22 cellular contexts compared by ENCODE assay signal in the genomic region with DNA sequence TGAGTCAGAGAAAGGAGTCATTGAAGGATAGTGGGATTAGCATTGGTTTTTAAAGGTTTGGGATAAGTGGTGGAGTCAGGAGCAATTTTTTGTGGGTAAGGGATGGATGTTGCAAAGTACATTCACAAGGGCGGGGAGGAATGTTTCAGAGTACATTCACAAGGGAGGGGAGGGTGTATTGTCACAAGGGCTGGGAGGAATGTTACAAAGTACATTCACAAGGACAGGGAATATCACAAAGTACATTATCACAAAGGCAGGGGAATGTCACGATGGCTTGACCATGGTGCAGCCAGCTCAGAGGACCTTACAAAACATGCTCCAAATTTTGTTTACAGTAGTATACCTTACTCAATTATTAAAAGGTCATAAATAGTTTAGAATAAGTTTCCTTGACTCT. TPM values are rescaled to one million over a fixed set of nuclear protein-coding genes. Genes with fewer than 3 reads are reported as not detected.
DNase-seq lines count a peak whose midpoint lies in the region; ATAC-seq, FAIRE-seq and TF ChIP-seq lines count a peak whose summit lies in the region.
"Had no signal": no experiment of that assay in that cellular context is flagged by ENCODE, and none has a peak within 500 bp of the region (broad histone marks: within the 10 kb centered on the region; RNA-seq: fewer than 3 reads in every experiment).

No MANE protein-coding gene starts in this region.

- no peaks in the 10 kb centered on the region for H3K9me1 ChIP-seq in endothelial cell of umbilical vein (replicated peaks; ENCODE audit: control insufficient read depth, extremely low read depth, insufficient read depth, low read length)

- H3K27ac Mint-ChIP-seq in naive thymus-derived CD8-positive, alpha-beta T cell: peak overlapping the region in 8 of 10 donors; percentile 3 to 88 (median 34)
- H3K27ac Mint-ChIP-seq in mesothelial cell of epicardium: no peak overlapping the region
- H3K27ac Mint-ChIP-seq: CD14-positive monocyte had no signal

- intact Hi-C loops in endothelial cell of umbilical vein (cut with micrococcal nuclease): no loop called here

- peak overlapping the region in 1 of 10 donors; percentile 38 for H3K4me3 Mint-ChIP-seq in naive thymus-derived CD8-positive, alpha-beta T cell
- H3K4me3 Mint-ChIP-seq in mesothelial cell of epicardium: no peak overlapping the region
- H3K4me3 Mint-ChIP-seq: CD14-positive monocyte had no signal

- in situ Hi-C loops in GM23248 (cut with MboI): no loop called here

- ATAC-seq in naive thymus-derived CD8-positive, alpha-beta T cell: no peak
- ATAC-seq: left colon had no signal

- H3K36me3 ChIP-seq in GM23248 (ENCODE audit: low read depth) (peaks cover 8% of the 10 kb centered on the region), NT2/D1 (ENCODE audit: insufficient read depth, insufficient read length, low read length) (peaks cover 29% of the 10 kb centered on the region), endothelial cell of umbilical vein (ENCODE audit: control insufficient read depth in 2 of 2, extremely low read depth in 1 of 2, insufficient read depth in 2 of 2, low read length in 2 of 2) (peaks cover 0 to 3% of the 10 kb centered on the region in 2 experiments), SJCRH30 (peaks cover 12% of the 10 kb centered on the region)

- H3K4me1 ChIP-seq in GM23248 (ENCODE audit: insufficient read depth) (peaks cover 11% of the 10 kb centered on the region), NT2/D1 (ENCODE audit: insufficient read depth, insufficient read length) (no peaks in the 10 kb centered on the region), endothelial cell of umbilical vein (ENCODE audit: control insufficient read depth, extremely low read depth, insufficient read depth, low read length) (no peaks in the 10 kb centered on the region), SJCRH30 (peaks cover 7% of the 10 kb centered on the region)

- H3K79me2 ChIP-seq in GM23248 (ENCODE audit: insufficient read depth): peaks cover 100% of the 10 kb centered on the region
- H3K79me2 ChIP-seq in endothelial cell of umbilical vein (ENCODE audit: control insufficient read depth, insufficient read depth, low read length): peaks cover 25% of the 10 kb centered on the region

- CTCF ChIA-PET in endothelial cell of umbilical vein (lab: Charles Lee): no interaction called here

- peaks cover 0 to 1% (median 0%) of the 10 kb centered on the region in 9 donors for H3K9me3 Mint-ChIP-seq in naive thymus-derived CD8-positive, alpha-beta T cell
- no peaks in the 10 kb centered on the region for H3K9me3 Mint-ChIP-seq in mesothelial cell of epicardium

- H3K27ac ChIP-seq in GM23248: no peak overlapping the region
- no peak overlapping the region for H3K27ac ChIP-seq in endothelial cell of umbilical vein (ENCODE audit: insufficient read depth, low read depth, low read length)
- H3K27ac ChIP-seq in SJCRH30: no peak overlapping the region

- TF ChIP-seq CTCF in endothelial cell of umbilical vein (IDR thresholded peaks at IDR 0.05; ENCODE audit: extremely low read depth in 1 of 2, insufficient read depth in 1 of 2, low read depth in 1 of 2, low read length in 2 of 2): no peak
- TF ChIP-seq CTCF in mesothelial cell of epicardium (IDR thresholded peaks at IDR 0.05; ENCODE audit: unreplicated experiment): no peak

- H3K4me1 Mint-ChIP-seq in naive thymus-derived CD8-positive, alpha-beta T cell: peaks cover 28 to 70% (median 65%) of the 10 kb centered on the region in 4 donors
- peaks cover 3% of the 10 kb centered on the region for H3K4me1 Mint-ChIP-seq in mesothelial cell of epicardium
- H3K4me1 Mint-ChIP-seq: CD14-positive monocyte had no signal

- 0 out of 2 replicates have a peak, but pooled peaks cover 4% of the 10 kb centered on the region for H3F3A ChIP-seq in GM23248 (ENCODE audit: insufficient read depth)

- H3K4me2 ChIP-seq in GM23248 (ENCODE audit: unreplicated experiment) (no peak overlapping the region), endothelial cell of umbilical vein (ENCODE audit: insufficient read depth, low read length) (no peak overlapping the region)

- H3K27me3 ChIP-seq in GM23248 (replicated peaks; ENCODE audit: insufficient read depth) (no peaks in the 10 kb centered on the region), NT2/D1 (ENCODE audit: insufficient read depth, insufficient read length) (no peaks in the 10 kb centered on the region), endothelial cell of umbilical vein (ENCODE audit: control insufficient read depth in 2 of 2, insufficient read depth in 2 of 2, low read length in 2 of 2) (no peaks in the 10 kb centered on the region), SJCRH30 (no peaks in the 10 kb centered on the region)

- H2AFZ ChIP-seq in GM23248: no peak overlapping the region
- no peak overlapping the region for H2AFZ ChIP-seq in endothelial cell of umbilical vein (ENCODE audit: low read depth, low read length)

- no peak for TF ChIP-seq POLR2A in endothelial cell of umbilical vein (IDR thresholded peaks at IDR 0.05; ENCODE audit: low read depth, low read length)

- POLR2A ChIA-PET in endothelial cell of umbilical vein (lab: Charles Lee): no interaction called here
- POLR2A ChIA-PET in naive thymus-derived CD8-positive, alpha-beta T cell (lab: Charles Lee): no interaction called here

- H3K4me3 ChIP-seq in GM23248 (no peak overlapping the region), NT2/D1 (ENCODE audit: insufficient read length, low read depth) (no peak overlapping the region), endothelial cell of umbilical vein (replicated peaks in 1 of 3; ENCODE audit: insufficient read depth in 1 of 3, low read depth in 1 of 3, low read length in 3 of 3) (no peak overlapping the region), SJCRH30 (no peak overlapping the region)

- peak; percentile 8 for FAIRE-seq in endothelial cell of umbilical vein (lab: Jason Lieb, UNC)

- H3K9me2 ChIP-seq in GM23248 (ENCODE audit: insufficient read depth): no peaks in the 10 kb centered on the region

- no peaks in the 10 kb centered on the region for H3K27me3 Mint-ChIP-seq in naive thymus-derived CD8-positive, alpha-beta T cell
- H3K27me3 Mint-ChIP-seq in mesothelial cell of epicardium (ENCODE audit: low read depth): no peaks in the 10 kb centered on the region

- dilution Hi-C loops in endothelial cell of umbilical vein (cut with MboI; ENCODE audit: extremely low pct_ligation_motif_present, low sequenced_read_pairs): no loop called here

- DNase-seq in GM23248 (peak; percentile 43), NT2/D1 (ENCODE audit: low read depth, low spot score) (peak; percentile 55), endothelial cell of umbilical vein (ENCODE audit: low read depth, low spot score) (no peak), NCI-H1048 (lab: John Stamatoyannopoulos, UW) (no peak), mesothelial cell of epicardium (ENCODE audit: low spot score in 2 of 2, unreplicated experiment in 2 of 2) (no peak), SJCRH30 (no peak), GOT3 (lab: John Stamatoyannopoulos, UW) (no peak)
- DNase-seq in naive thymus-derived CD8-positive, alpha-beta T cell: no peak
- DNase-seq: activated CD4-positive, alpha-beta T cell treated with anti-CD3 and anti-CD28 coated beads, Interleukin-2, amount 50 U/mL, for 1 hour; activated naive CD4-positive, alpha-beta T cell; activated T-cell treated with anti-CD3 and anti-CD28 coated beads for 4 hours; anterior cingulate cortex; DMS153; hypothalamus; Karpas-422; left colon; NCI-H1105 treated with DMSO at 0.1 percent for 48 hours; NCI-H524 treated with DMSO at 0.1 percent for 48 hours; retina; SHP77; stimulated activated CD4-positive, alpha-beta T cell treated with anti-CD3 and anti-CD28 coated beads, Interleukin-15, amount 100 ng/mL, for 24 hours had no signal

- H3K9me3 ChIP-seq in GM23248 (ENCODE audit: low read depth): no peaks in the 10 kb centered on the region
- peaks cover 24% of the 10 kb centered on the region; the same call in 1 of the 2 replicates for H3K9me3 ChIP-seq in NT2/D1 (ENCODE audit: insufficient read depth, low read length)
- no peaks in the 10 kb centered on the region for H3K9me3 ChIP-seq in endothelial cell of umbilical vein (replicated peaks; ENCODE audit: control insufficient read depth, insufficient read depth, low read length)
- no peaks in the 10 kb centered on the region; the same call in 1 of the 2 replicates for H3K9me3 ChIP-seq in SJCRH30 (replicated peaks)

- no peak overlapping the region for H3K9ac ChIP-seq in GM23248
- no peak overlapping the region for H3K9ac ChIP-seq in NT2/D1 (ENCODE audit: insufficient read length, low read depth)
- H3K9ac ChIP-seq in endothelial cell of umbilical vein (replicated peaks; ENCODE audit: extremely low read depth, insufficient read depth, low read length): no peak overlapping the region

- WGBS in GM23248 (ENCODE audit: low coverage in 1 of 2, low lambda C conversion rate in 2 of 2, missing lambda C conversion rate in 2 of 2), 2 experiments: 96 to 100% methylated on average over 2 of the region's 2 CpGs

- H3K36me3 Mint-ChIP-seq in naive thymus-derived CD8-positive, alpha-beta T cell: peaks cover 4 to 59% (median 41%) of the 10 kb centered on the region in 3 donors
- H3K36me3 Mint-ChIP-seq in mesothelial cell of epicardium: peaks cover 21% of the 10 kb centered on the region

- peaks cover 4% of the 10 kb centered on the region; the same call in 1 of the 2 replicates for H4K20me1 ChIP-seq in GM23248 (ENCODE audit: insufficient read depth)
- H4K20me1 ChIP-seq in endothelial cell of umbilical vein (replicated peaks; ENCODE audit: control insufficient read depth, extremely low read depth, insufficient read depth, low read length): no peaks in the 10 kb centered on the region

- no TSS peak for BruUV-seq in endothelial cell of umbilical vein (replicated peaks; lab: Mats Ljungman, UMichigan)

TF ChIP-seq in endothelial cell of umbilical vein, 7 proteins besides CTCF, POLR2A, EP300 and RAD21 (continues in another document):
- TF ChIP-seq POLR2AphosphoS5 (IDR thresholded peaks at IDR 0.05; ENCODE audit: insufficient read depth, low read depth, low read length) (no peak), GATA2 (IDR thresholded peaks at IDR 0.05; ENCODE audit: insufficient read depth, insufficient read length, low read depth, low read length) (no peak)

RNA-seq across cellular contexts. Expression of gene C1GALT1, which starts 30.3 kb away (rescaled TPM):
- 72.7 and 114 TPM in 2 replicates for total RNA-seq in GM23248 (2014; rRNA removed; shearing (Covaris generic))
- polyA plus RNA-seq in GM23248 (2016; fragmentation: Nextera tagmentation; extraction: Ambion mirVana) (75.2 and 79.0 TPM in 2 replicates), endothelial cell of umbilical vein (10.2 and 18.3 TPM in 2 replicates)
- total RNA-seq in endothelial cell of umbilical vein (21.9 and 31.1 TPM in 2 replicates), mesothelial cell of epicardium (32.7 to 36.9 TPM (median 36.8 TPM) in 3 replicates)
- 18.9 and 20.3 TPM in 2 replicates for polyA plus RNA-seq in endothelial cell of umbilical vein (2011; cell fraction: cytosol; rRNA removed)
- 18.5 and 32.8 TPM in 2 replicates for polyA plus RNA-seq in endothelial cell of umbilical vein (2011; cell fraction: nucleus; rRNA removed)
- 13.8 and 28.9 TPM in 2 replicates for polyA plus RNA-seq in endothelial cell of umbilical vein (2012)
- polyA minus RNA-seq in endothelial cell of umbilical vein: 6.5 and 6.9 TPM in 2 replicates
- polyA minus RNA-seq in endothelial cell of umbilical vein (2011; cell fraction: cytosol; rRNA and poly(A)+ RNA removed): 5.1 TPM
- 22.3 and 33.3 TPM in 2 replicates for polyA minus RNA-seq in endothelial cell of umbilical vein (2011; cell fraction: nucleus; rRNA and poly(A)+ RNA removed)
- total RNA-seq in naive thymus-derived CD8-positive, alpha-beta T cell: 10 to 100 TPM; 64.6 to 65.4 TPM
- polyA plus RNA-seq in naive thymus-derived CD8-positive, alpha-beta T cell: 10 to 100 TPM; 41.7 to 72.6 (median 63.4) TPM
- total RNA-seq in SJCRH30 (2014; rRNA removed; shearing (Covaris generic)): 42.7 and 46.1 TPM in 2 replicates

Comparison
In these comparisons a context has a peak if more than half of its experiments do, and no peak if none do; other contexts are left out.
1. DNase-seq: peak in GM23248 (single experiment) and NT2/D1 (single experiment); none in endothelial cell of umbilical vein (single experiment), naive thymus-derived CD8-positive, alpha-beta T cell (0 of 10), NCI-H1048 (single experiment), mesothelial cell of epicardium (0 of 2), SJCRH30 (0 of 2) and GOT3 (single experiment).